11 cellular contexts compared by ENCODE assay signal in the genomic region with DNA sequence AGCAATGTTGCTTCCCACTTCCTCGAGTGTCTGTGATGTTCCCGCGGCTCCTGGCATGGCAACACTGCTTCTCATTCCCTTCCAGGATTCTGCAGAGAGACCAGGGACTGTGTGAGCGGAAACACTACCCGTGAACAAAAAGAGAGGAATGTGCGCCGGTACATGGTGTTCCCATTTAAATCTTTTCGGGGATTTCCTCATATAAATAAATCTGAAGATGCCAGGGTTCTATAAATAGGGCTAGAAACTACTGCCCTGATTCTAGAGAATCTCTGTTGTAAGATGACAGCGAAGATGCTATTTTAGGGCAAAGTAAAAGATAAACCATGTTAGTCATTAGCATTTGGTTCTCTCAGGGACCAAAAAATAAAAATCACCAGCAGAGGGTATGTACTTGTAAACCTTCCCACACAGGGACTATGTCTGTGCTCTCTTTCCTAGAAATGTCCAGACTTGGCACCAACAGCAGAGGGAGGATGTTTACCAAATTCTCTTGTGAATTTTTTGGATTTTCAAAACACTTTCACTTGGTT.
DNase-seq lines count a peak whose midpoint lies in the region; ATAC-seq, FAIRE-seq and TF ChIP-seq lines count a peak whose summit lies in the region.
"Had no signal": no experiment of that assay in that cellular context is flagged by ENCODE, and none has a peak within 500 bp of the region (broad histone marks: within the 10 kb centered on the region; RNA-seq: fewer than 3 reads in every experiment).

No MANE protein-coding gene starts in this region.

- ATAC-seq in lower lobe of right lung, result peak; percentile 53 to 64
- ATAC-seq: naive thymus-derived CD8-positive, alpha-beta T cell had no signal

- FAIRE-seq in GM19239 (lab: Jason Lieb, UNC), result peak; percentile 62

- H3K9me3 ChIP-seq in lower lobe of right lung, result no peaks in the 10 kb centered on the region

- H3K27ac ChIP-seq in lower lobe of right lung, result peak overlapping the region; percentile 69
- H3K27ac ChIP-seq in substantia nigra (ENCODE audit: low read depth, low read length, poor library complexity, severe bottlenecking), result peak overlapping the region; percentile 17

- intact Hi-C loops in lower lobe of right lung (cut with DNase I), result no loop called here

- peaks cover 82% of the 10 kb centered on the region for H3K4me1 ChIP-seq in lower lobe of right lung

- no peaks in the 10 kb centered on the region for H3K36me3 ChIP-seq in lower lobe of right lung

- no peak overlapping the region for H3K4me3 ChIP-seq in lower lobe of right lung

- TF ChIP-seq CTCF in lower lobe of right lung (IDR thresholded peaks at IDR 0.05), result peak; percentile 19

- DNase-seq in GM19239 (ENCODE audit: insufficient read length, low spot score) (no peak), dermis blood vessel endothelial cell (peak; percentile 54), lower lobe of right lung (no peak), substantia nigra (lab: John Stamatoyannopoulos, UW) (peak in 3 of 49 donors; percentile 23 to 44 (median 42)), NCI-H524 treated with DMSO at 0.1 percent for 48 hours (lab: John Stamatoyannopoulos, UW) (no peak), NCI-H69 (lab: John Stamatoyannopoulos, UW) (no peak), NCI-H2081 treated with DMSO at 0.1 percent for 48 hours (lab: John Stamatoyannopoulos, UW) (no peak)
- DNase-seq in NK-92 treated with Interleukin-12 subunit alpha and Interleukin-12 subunit beta, amount 100 ng/mL, for 24 hours (lab: John Stamatoyannopoulos, UW), result no peak
- DNase-seq: KG1; naive thymus-derived CD8-positive, alpha-beta T cell; T-helper 9 cell had no signal

- H3K27me3 ChIP-seq in lower lobe of right lung (ENCODE audit: low read depth), result no peaks in the 10 kb centered on the region
